ENCODE assay signal across 1 cellular context in genomic region chr10:84159076-84159475, GRCh38.
TF ChIP-seq lines count a peak whose summit lies in the region.

No MANE protein-coding gene starts in this region.

TF ChIP-seq in H1, 55 proteins besides CTCF, POLR2A, EP300 and RAD21:
- TF ChIP-seq CTBP2 (IDR thresholded peaks at IDR 0.05; ENCODE audit: borderline replicate concordance, insufficient read depth, insufficient read length, low read length) (no peak), RFX5 (IDR thresholded peaks at IDR 0.05; ENCODE audit: borderline replicate concordance, low read depth, low read length) (no peak), SIX5 (IDR thresholded peaks at IDR 0.05; ENCODE audit: low read depth, low read length) (no peak), CREB1 (IDR thresholded peaks at IDR 0.05) (no peak), SUZ12 (IDR thresholded peaks at IDR 0.05; ENCODE audit: low read length) (no peak), CBX8 (IDR thresholded peaks at IDR 0.05; ENCODE audit: borderline replicate concordance, low read depth, low read length) (no peak), SRF (IDR thresholded peaks at IDR 0.05; ENCODE audit: low read depth, low read length) (no peak), PHF8 (conservative IDR thresholded peaks at IDR 0.05; ENCODE audit: low read depth, low read length) (no peak), RBBP5 (IDR thresholded peaks at IDR 0.05; ENCODE audit: borderline replicate concordance, low read depth, low read length) (no peak), FOSL1 (IDR thresholded peaks at IDR 0.05; ENCODE audit: insufficient read depth, low read depth, low read length) (no peak), SP4 (IDR thresholded peaks at IDR 0.05; ENCODE audit: low read length) (no peak), TCF12 (IDR thresholded peaks at IDR 0.05; ENCODE audit: low read depth, low read length) (no peak), TAF7 (optimal IDR thresholded peaks at IDR 0.05; ENCODE audit: borderline replicate concordance, low read depth, low read length) (no peak), MAX (IDR thresholded peaks at IDR 0.05) (no peak), YY1 (IDR thresholded peaks at IDR 0.05; ENCODE audit: low read depth, low read length) (no peak), NRF1 (IDR thresholded peaks at IDR 0.05; ENCODE audit: low read depth, low read length) (no peak)
- TF ChIP-seq, protein P1, sequence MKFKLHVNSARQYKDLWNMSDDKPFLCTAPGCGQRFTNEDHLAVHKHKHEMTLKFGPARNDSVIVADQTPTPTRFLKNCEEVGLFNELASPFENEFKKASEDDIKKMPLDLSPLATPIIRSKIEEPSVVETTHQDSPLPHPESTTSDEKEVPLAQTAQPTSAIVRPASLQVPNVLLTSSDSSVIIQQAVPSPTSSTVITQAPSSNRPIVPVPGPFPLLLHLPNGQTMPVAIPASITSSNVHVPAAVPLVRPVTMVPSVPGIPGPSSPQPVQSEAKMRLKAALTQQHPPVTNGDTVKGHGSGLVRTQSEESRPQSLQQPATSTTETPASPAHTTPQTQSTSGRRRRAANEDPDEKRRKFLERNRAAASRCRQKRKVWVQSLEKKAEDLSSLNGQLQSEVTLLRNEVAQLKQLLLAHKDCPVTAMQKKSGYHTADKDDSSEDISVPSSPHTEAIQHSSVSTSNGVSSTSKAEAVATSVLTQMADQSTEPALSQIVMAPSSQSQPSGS (IDR thresholded peaks at IDR 0.05; ENCODE audit: low read length), result no peak
